ENCODE assay signal across 13 cellular contexts in genomic region chr4:109600431-109600830, GRCh38. TPM values are rescaled to one million over a fixed set of nuclear protein-coding genes. Genes with fewer than 3 reads are reported as not detected.
A peak's percentile ranks its signal among the peaks of the same experiment; 100 is the strongest.
DNase-seq lines count a peak whose midpoint lies in the region; ATAC-seq and TF ChIP-seq lines count a peak whose summit lies in the region.
"Had no signal": no experiment of that assay in that cellular context is flagged by ENCODE, and none has a peak within 500 bp of the region (broad histone marks: within the 10 kb centered on the region; RNA-seq: fewer than 3 reads in every experiment).

No MANE protein-coding gene starts in this region.

- H2AFZ ChIP-seq in osteoblast (ENCODE audit: low read length), result no peak overlapping the region
- H2AFZ ChIP-seq: GM23338 had no signal

- no peak overlapping the region for H3K4me2 ChIP-seq in osteoblast (ENCODE audit: insufficient read depth, low read length)
- H3K4me2 ChIP-seq: BLaER1 treated with 17β-estradiol and CSF1 and Interleukin-3, amounts not matched to agents 10 nM and 100 nM; GM23338 had no signal

- H3K9me3 ChIP-seq in osteoblast (ENCODE audit: low read depth, low read length), result no peaks in the 10 kb centered on the region
- H3K9me3 ChIP-seq: Caco-2 had no signal

- no peaks in the 10 kb centered on the region for H3K4me1 ChIP-seq in osteoblast (ENCODE audit: insufficient read depth, low read length)
- H3K4me1 ChIP-seq: BLaER1 treated with 17β-estradiol and CSF1 and Interleukin-3, amounts not matched to agents 10 nM and 100 nM; Caco-2 had no signal

- H3K36me3 ChIP-seq in osteoblast (ENCODE audit: insufficient read depth, low read length), result no peaks in the 10 kb centered on the region

- peaks cover 13% of the 10 kb centered on the region for H3K36me3 Mint-ChIP-seq in activated naive CD8-positive, alpha-beta T cell
- peaks cover 33% of the 10 kb centered on the region for H3K36me3 Mint-ChIP-seq in activated naive CD8-positive, alpha-beta T cell treated with anti-CD3 and anti-CD28 coated beads, Interleukin-2, amount 50 U/mL, for 24 hours (ENCODE audit: low read depth)
- peaks cover 50% of the 10 kb centered on the region for H3K36me3 Mint-ChIP-seq in T-cell
- peaks cover 12% of the 10 kb centered on the region for H3K36me3 Mint-ChIP-seq in central memory CD8-positive, alpha-beta T cell (ENCODE audit: insufficient read depth)

- no peaks in the 10 kb centered on the region for H3K27me3 ChIP-seq in osteoblast (ENCODE audit: insufficient read depth, low read length)
- H3K27me3 ChIP-seq: BLaER1 treated with 17β-estradiol and CSF1 and Interleukin-3, amounts not matched to agents 10 nM and 100 nM had no signal

- H4K20me1 ChIP-seq in osteoblast (ENCODE audit: insufficient read depth, low read length), result no peaks in the 10 kb centered on the region
- H4K20me1 ChIP-seq: BLaER1 treated with 17β-estradiol and CSF1 and Interleukin-3, amounts not matched to agents 10 nM and 100 nM had no signal

- peak overlapping the region; percentile 72 for H3K27ac Mint-ChIP-seq in activated naive CD8-positive, alpha-beta T cell
- no peak overlapping the region for H3K27ac Mint-ChIP-seq in activated naive CD8-positive, alpha-beta T cell treated with anti-CD3 and anti-CD28 coated beads, Interleukin-2, amount 50 U/mL, for 24 hours
- H3K27ac Mint-ChIP-seq in T-cell, result peak overlapping the region; percentile 15 to 39
- peak overlapping the region; percentile 57 for H3K27ac Mint-ChIP-seq in central memory CD8-positive, alpha-beta T cell (ENCODE audit: low read depth)
- H3K27ac Mint-ChIP-seq: GM23338 had no signal

- no peak for TF ChIP-seq CTCF in osteoblast (IDR thresholded peaks at IDR 0.05; ENCODE audit: extremely low read depth, low read depth, low read length)

- CTCF ChIA-PET in T-cell (lab: Charles Lee), result interaction anchor here in 1 of 2 donors (0.6 kb wide), 1 partner anchor 453 kb away, joined by 9 read pairs; no protein-coding TSS in a partner anchor

- peaks cover 5% of the 10 kb centered on the region for H3K9me3 Mint-ChIP-seq in activated naive CD8-positive, alpha-beta T cell (ENCODE audit: low read depth)
- peaks cover 10% of the 10 kb centered on the region for H3K9me3 Mint-ChIP-seq in activated naive CD8-positive, alpha-beta T cell treated with anti-CD3 and anti-CD28 coated beads, Interleukin-2, amount 50 U/mL, for 24 hours
- H3K9me3 Mint-ChIP-seq in T-cell, result peaks cover 0 to 17% (median 1%) of the 10 kb centered on the region in 3 donors
- no peaks in the 10 kb centered on the region for H3K9me3 Mint-ChIP-seq in central memory CD8-positive, alpha-beta T cell

- H3K27ac ChIP-seq in osteoblast (ENCODE audit: low read depth, low read length), result no peak overlapping the region
- H3K27ac ChIP-seq: BLaER1 treated with 17β-estradiol and CSF1 and Interleukin-3, amounts not matched to agents 10 nM and 100 nM; HL-60 had no signal

- no peaks in the 10 kb centered on the region for H3K79me2 ChIP-seq in osteoblast (ENCODE audit: insufficient read depth, low read length)

- H3K4me3 ChIP-seq in osteoblast (ENCODE audit: insufficient read depth, low read length), result no peak overlapping the region
- H3K4me3 ChIP-seq: BLaER1 treated with 17β-estradiol and CSF1 and Interleukin-3, amounts not matched to agents 10 nM and 100 nM; GM23338 had no signal

- no peaks in the 10 kb centered on the region for H3K27me3 Mint-ChIP-seq in activated naive CD8-positive, alpha-beta T cell
- no peaks in the 10 kb centered on the region for H3K27me3 Mint-ChIP-seq in activated naive CD8-positive, alpha-beta T cell treated with anti-CD3 and anti-CD28 coated beads, Interleukin-2, amount 50 U/mL, for 24 hours
- H3K27me3 Mint-ChIP-seq in T-cell, result no peaks in the 10 kb centered on the region
- no peaks in the 10 kb centered on the region for H3K27me3 Mint-ChIP-seq in central memory CD8-positive, alpha-beta T cell
- H3K27me3 Mint-ChIP-seq: B cell had no signal

- POLR2A ChIA-PET in T-cell (lab: Charles Lee), result interaction anchor here (0.5 to 0.7 kb wide), 3 partner anchors 21 to 48 kb away, joined by 3 to 11 read pairs (median 3); no protein-coding TSS in a partner anchor

- H3K4me1 Mint-ChIP-seq in activated naive CD8-positive, alpha-beta T cell (ENCODE audit: low read depth), result peaks cover 51% of the 10 kb centered on the region
- peaks cover 38% of the 10 kb centered on the region for H3K4me1 Mint-ChIP-seq in activated naive CD8-positive, alpha-beta T cell treated with anti-CD3 and anti-CD28 coated beads, Interleukin-2, amount 50 U/mL, for 24 hours
- H3K4me1 Mint-ChIP-seq in T-cell, result peaks cover 43 to 52% (median 51%) of the 10 kb centered on the region in 3 donors
- peaks cover 39% of the 10 kb centered on the region for H3K4me1 Mint-ChIP-seq in central memory CD8-positive, alpha-beta T cell

- no peak for ATAC-seq in activated naive CD8-positive, alpha-beta T cell treated with anti-CD3 and anti-CD28 coated beads, Interleukin-2, amount 50 U/mL, for 24 hours
- ATAC-seq in T-cell (replicated peaks in 1 of 4), result no peak
- ATAC-seq in central memory CD8-positive, alpha-beta T cell (replicated peaks; ENCODE audit: extremely low read depth, poor library complexity, severe bottlenecking), result no peak
- no peak for ATAC-seq in HG03520 (IDR thresholded peaks at IDR 0.05; ENCODE audit: unreplicated experiment)
- ATAC-seq: GM23338 had no signal

- no peak for DNase-seq in activated naive CD8-positive, alpha-beta T cell treated with anti-CD3 and anti-CD28 coated beads, Interleukin-2, amount 50 U/mL, for 24 hours
- DNase-seq in T-cell, result no peak
- no peak for DNase-seq in central memory CD8-positive, alpha-beta T cell (ENCODE audit: low spot score in 2 of 2)
- peak; percentile 68 for DNase-seq in osteoblast (ENCODE audit: insufficient read length, low spot score, missing footprints)
- no peak for DNase-seq in germinal center (ENCODE audit: low spot score)
- DNase-seq: Caco-2, HCEC 1CT had no signal

- peak overlapping the region; percentile 31 for H3K4me3 Mint-ChIP-seq in activated naive CD8-positive, alpha-beta T cell
- no peak overlapping the region for H3K4me3 Mint-ChIP-seq in activated naive CD8-positive, alpha-beta T cell treated with anti-CD3 and anti-CD28 coated beads, Interleukin-2, amount 50 U/mL, for 24 hours
- peak overlapping the region in 1 of 3 donors; percentile 28 for H3K4me3 Mint-ChIP-seq in T-cell
- H3K4me3 Mint-ChIP-seq in central memory CD8-positive, alpha-beta T cell, result no peak overlapping the region
- H3K4me3 Mint-ChIP-seq: B cell, GM23338 had no signal

RNA-seq across cellular contexts. Expression of gene MCUB, which starts 40.4 kb away (rescaled TPM):
- total RNA-seq in T-cell (100 to 1,000 TPM in 4 of 5 donors, 10 to 100 TPM in 1; 88.9 to 139 (median 122) TPM), osteoblast (22.8 and 36.5 TPM in 2 replicates)
